Comparison of ENCODE assay signal across 18 cellular contexts in the genomic region with DNA sequence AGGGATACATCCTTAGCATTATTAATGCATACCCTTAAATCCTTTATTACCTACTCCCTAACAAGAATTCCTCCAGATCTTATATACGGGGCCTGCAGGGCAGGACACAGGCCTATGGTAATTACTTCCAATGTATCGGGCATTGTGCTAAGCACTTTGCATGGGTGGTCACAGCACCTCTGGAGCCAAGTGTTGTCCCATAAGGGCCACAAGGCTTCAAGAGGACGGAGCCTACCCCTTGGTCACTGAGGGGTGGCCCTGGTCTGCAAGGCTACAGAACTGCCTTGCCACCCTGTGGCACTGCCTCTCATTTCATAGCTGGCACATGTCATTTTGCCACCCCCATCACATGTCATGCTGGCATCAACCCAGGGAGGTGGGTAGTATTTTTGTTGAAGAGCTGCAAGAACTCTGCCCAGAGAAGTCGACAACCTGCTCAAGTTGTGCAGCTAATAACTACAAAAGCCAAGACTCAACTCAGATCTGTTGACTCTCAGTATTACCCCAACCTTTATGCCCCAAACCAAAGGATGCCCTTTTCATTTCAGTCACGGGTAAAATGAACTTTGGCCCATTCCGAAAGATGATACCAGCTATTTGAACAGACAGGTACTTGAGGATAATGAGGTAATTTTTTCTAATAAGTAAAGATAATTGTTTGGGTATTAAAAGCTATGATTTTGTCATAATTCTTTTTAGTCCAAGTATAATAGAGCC.
DNase-seq lines count a peak whose midpoint lies in the region; ATAC-seq and TF ChIP-seq lines count a peak whose summit lies in the region.
"Had no signal": no experiment of that assay in that cellular context is flagged by ENCODE, and none has a peak within 500 bp of the region (broad histone marks: within the 10 kb centered on the region; RNA-seq: fewer than 3 reads in every experiment).

No MANE protein-coding gene starts in this region.

- TF ChIP-seq RAD21 in HCT116 (IDR thresholded peaks at IDR 0.05; ENCODE audit: low read depth), result no peak

- no peaks in the 10 kb centered on the region; the same call in 1 of the 2 replicates for H3K79me2 ChIP-seq in HCT116 (ENCODE audit: insufficient read depth, low read length)

- DNase-seq in HCT116 (ENCODE audit: low read depth, low spot score), result no peak
- peak; percentile 87 for DNase-seq in NCI-H146 treated with DMSO at 0.1 percent for 48 hours (lab: John Stamatoyannopoulos, UW; ENCODE audit: unreplicated experiment)
- no peak for DNase-seq in adipocyte (ENCODE audit: low read depth)
- peak; percentile 27 for DNase-seq in myocyte (ENCODE audit: low read depth)
- DNase-seq in NCI-H2029 (lab: John Stamatoyannopoulos, UW), result no peak
- DNase-seq in KBM-7, result no peak
- DNase-seq: ACHN; AML-193; COR-L47; DMS153; NCI-H1694; NCI-H2171; NCI-H510A treated with DMSO at 0.1 percent for 48 hours; NK-92 treated with Interleukin-12 subunit alpha and Interleukin-12 subunit beta, amount 100 ng/mL, for 24 hours; SIG-M5 had no signal

- no peak for ATAC-seq in HCT116
- ATAC-seq in GM19351 (IDR thresholded peaks at IDR 0.05; ENCODE audit: unreplicated experiment), result no peak

- peaks cover 43 to 66% of the 10 kb centered on the region in 2 experiments for H3K4me1 ChIP-seq in HCT116 (ENCODE audit: control insufficient read depth in 1 of 2, insufficient read depth in 2 of 2, low read length in 2 of 2)
- H3K4me1 ChIP-seq in adipocyte (ENCODE audit: control insufficient read depth, insufficient read depth, low read length), result peaks cover 47% of the 10 kb centered on the region
- H3K4me1 ChIP-seq: HAP-1 had no signal

- no peak for TF ChIP-seq POLR2A in HCT116 (IDR thresholded peaks at IDR 0.05; ENCODE audit: borderline replicate concordance, extremely low read depth, insufficient read depth, insufficient read length)

- TF ChIP-seq CTCF in HCT116 (IDR thresholded peaks at IDR 0.05 in 2 of 3, conservative IDR thresholded peaks at IDR 0.05 in 1 of 3; ENCODE audit: borderline replicate concordance in 1 of 3, insufficient read depth in 1 of 3, low read depth in 2 of 3, low read length in 2 of 3), result no peak

- no peak overlapping the region for H3K4me3 ChIP-seq in HCT116 (replicated peaks in 1 of 2; ENCODE audit: low read depth in 1 of 2, low read length in 2 of 2)
- no peak overlapping the region for H3K4me3 ChIP-seq in adipocyte (ENCODE audit: low read length)
- H3K4me3 ChIP-seq: HAP-1 had no signal

- no peaks in the 10 kb centered on the region for H3K9me2 ChIP-seq in HCT116 (ENCODE audit: insufficient read depth)

- CTCF ChIA-PET in HCT116 (lab: Charles Lee), result no interaction called here

- H4K20me1 ChIP-seq in HCT116 (ENCODE audit: insufficient read depth), result no peaks in the 10 kb centered on the region

- H3K36me3 ChIP-seq in HCT116 (ENCODE audit: control insufficient read depth in 1 of 2, insufficient read depth in 2 of 2, low read length in 2 of 2) (peaks cover 0 to 29% of the 10 kb centered on the region in 2 experiments; a peak in 2 of 4 replicates), adipocyte (ENCODE audit: control insufficient read depth, insufficient read depth, low read length, severe bottlenecking) (peaks cover 10% of the 10 kb centered on the region)

- H3K4me2 ChIP-seq in HCT116 (ENCODE audit: low read length), result peak overlapping the region; percentile 43

- H3K27me3 ChIP-seq in HCT116 (ENCODE audit: insufficient read depth, low read length) (no peaks in the 10 kb centered on the region), adipocyte (replicated peaks; ENCODE audit: control insufficient read depth, insufficient read depth, low read length) (no peaks in the 10 kb centered on the region)

- intact Hi-C loops in HCT116 (cut with micrococcal nuclease), result no loop called here

- H2AFZ ChIP-seq in HCT116 (ENCODE audit: low read depth, low read length, poor library complexity, severe bottlenecking), result no peak overlapping the region

- no peaks in the 10 kb centered on the region for H3K9me3 ChIP-seq in HCT116 (ENCODE audit: control insufficient read depth in 1 of 2, insufficient read depth in 1 of 2, low read depth in 1 of 2, low read length in 2 of 2)
- H3K9me3 ChIP-seq in adipocyte (ENCODE audit: control insufficient read depth, low read length), result no peaks in the 10 kb centered on the region
- H3K9me3 ChIP-seq: HAP-1 had no signal

- H3K9ac ChIP-seq in HCT116 (ENCODE audit: low read length) (peak overlapping the region; percentile 37; the same call in 1 of the 2 replicates), adipocyte (ENCODE audit: low read length) (peak overlapping the region; percentile 45)

- RAD21 ChIA-PET in HCT116 (lab: Charles Lee; ENCODE audit: low non-redundant PET in 1 of 2, low total read pairs in 2 of 2, uncharacterized antibody in 2 of 2, unreplicated experiment in 2 of 2), result no interaction called here

- in situ Hi-C loops in KBM-7 (cut with MboI; ENCODE audit: low pct_unique_long_range_greater_than_20kb, low sequenced_read_pairs), result no loop called here

- BruUV-seq in HCT116 (replicated peaks; lab: Mats Ljungman, UMichigan), result no TSS peak

- peak overlapping the region; percentile 57; the same call in 1 of the 2 replicates for H3K27ac ChIP-seq in HCT116 (ENCODE audit: low read depth, low read length)
- H3K27ac ChIP-seq: HL-60 had no signal

- POLR2A ChIA-PET in HCT116 (lab: Charles Lee), result interaction anchor here (1.5 kb wide), 1 partner anchor 27 kb away, joined by 4 read pairs; no protein-coding TSS in a partner anchor

TF ChIP-seq in HCT116, 20 proteins besides CTCF, POLR2A, EP300 and RAD21:
- TF ChIP-seq SIN3A (IDR thresholded peaks at IDR 0.05; ENCODE audit: low read depth) (no peak), SP1 (IDR thresholded peaks at IDR 0.05; ENCODE audit: low read depth) (no peak)

Comparison
In these comparisons a context has a peak if more than half of its experiments do, and no peak if none do; other contexts are left out.
1. DNase-seq: peak in NCI-H146 treated with DMSO at 0.1 percent for 48 hours (single experiment) and myocyte (single experiment); none in HCT116 (single experiment), adipocyte (single experiment), NCI-H2029 (single experiment) and KBM-7 (single experiment).